23 cellular contexts compared by ENCODE assay signal in genomic region chr3:46997453-46998091, GRCh38. TPM values are rescaled to one million over a fixed set of nuclear protein-coding genes. Genes with fewer than 3 reads are reported as not detected.
DNase-seq lines count a peak whose midpoint lies in the region; ATAC-seq and TF ChIP-seq lines count a peak whose summit lies in the region.
"Had no signal": no experiment of that assay in that cellular context is flagged by ENCODE, and none has a peak within 500 bp of the region (broad histone marks: within the 10 kb centered on the region; RNA-seq: fewer than 3 reads in every experiment).

No MANE protein-coding gene starts in this region.

- WGBS in testis, 2 donors, result 84 to 87% methylated on average over 3 to 13 of the region's 13 CpGs

- no peak for DNase-seq in CD4-positive, alpha-beta memory T cell
- no peak for DNase-seq in natural killer cell
- DNase-seq in DMS 273 treated with DMSO at 0.1 percent for 48 hours (lab: John Stamatoyannopoulos, UW), result no peak
- no peak for DNase-seq in COLO829 (ENCODE audit: low spot score)
- no peak for DNase-seq in testis
- DNase-seq: activated T-cell treated with anti-CD3 and anti-CD28 coated beads, Interleukin-2, amount 50 U/mL, for 72 hours; DMS153; erythroblast; GF-D8; left colon; NCI-H1436 treated with DMSO at 0.1 percent for 48 hours; NCI-H526; retina; stimulated activated CD4-positive, alpha-beta T cell treated with anti-CD3 and anti-CD28 coated beads, Interleukin-15, amount 100 ng/mL, for 24 hours; stimulated activated naive CD4-positive, alpha-beta T cell had no signal

- H3K36me3 Mint-ChIP-seq in CD4-positive, alpha-beta memory T cell, result peaks cover 21 to 51% of the 10 kb centered on the region in 2 donors
- H3K36me3 Mint-ChIP-seq in activated T-helper 17 cell treated with anti-CD3 and anti-CD28 coated beads, Interleukin-2, amount 50 U/mL, for 72 hours (ENCODE audit: low read depth), result peaks cover 71% of the 10 kb centered on the region
- no peaks in the 10 kb centered on the region for H3K36me3 Mint-ChIP-seq in natural killer cell

- H3K4me1 ChIP-seq in BLaER1 (peaks cover 49% of the 10 kb centered on the region), testis (no peaks in the 10 kb centered on the region)
- peaks cover 23% of the 10 kb centered on the region for H3K4me1 ChIP-seq in CD4-positive, alpha-beta memory T cell (ENCODE audit: insufficient read depth, low read length)
- H3K4me1 ChIP-seq: breast epithelium had no signal

- no peak for TF ChIP-seq CTCF in natural killer cell (IDR thresholded peaks at IDR 0.05)
- no peak for TF ChIP-seq CTCF in testis (IDR thresholded peaks at IDR 0.05)

- H3K27me3 ChIP-seq in BLaER1 (no peaks in the 10 kb centered on the region), testis (no peaks in the 10 kb centered on the region)
- H3K27me3 ChIP-seq in CD4-positive, alpha-beta memory T cell (ENCODE audit: insufficient read depth, low read length), result no peaks in the 10 kb centered on the region
- H3K27me3 ChIP-seq: breast epithelium, dorsolateral prefrontal cortex, gastroesophageal sphincter had no signal

- H4K20me1 ChIP-seq in BLaER1, result no peaks in the 10 kb centered on the region

- intact Hi-C loops in CD4-positive, alpha-beta memory T cell (cut with micrococcal nuclease), result loop anchor here (1.0 kb wide), 3 partner anchors 18 to 131 kb away; partner anchors contain the start of gene NBEAL2
- intact Hi-C loops in natural killer cell (cut with micrococcal nuclease) (no loop called here), testis (cut with DNase I; ENCODE audit: low total_unique reads) (loop anchor here (5.0 kb wide), 1 partner anchor 75 kb away; no protein-coding TSS in a partner anchor)

- H3K4me3 ChIP-seq in BLaER1, result no peak overlapping the region
- no peak overlapping the region for H3K4me3 ChIP-seq in CD4-positive, alpha-beta memory T cell (ENCODE audit: low read length in 2 of 2)
- H3K4me3 ChIP-seq in testis, result no peak overlapping the region
- H3K4me3 ChIP-seq: breast epithelium, dorsolateral prefrontal cortex, gastroesophageal sphincter, GM12878 had no signal

- H3K27me3 Mint-ChIP-seq in CD4-positive, alpha-beta memory T cell, result no peaks in the 10 kb centered on the region
- H3K27me3 Mint-ChIP-seq in activated T-helper 17 cell treated with anti-CD3 and anti-CD28 coated beads, Interleukin-2, amount 50 U/mL, for 72 hours, result no peaks in the 10 kb centered on the region
- no peaks in the 10 kb centered on the region for H3K27me3 Mint-ChIP-seq in natural killer cell (ENCODE audit: low read depth in 2 of 2)
- H3K27me3 Mint-ChIP-seq: type B pancreatic cell had no signal

- H3K9me3 ChIP-seq in BLaER1 (no peaks in the 10 kb centered on the region), testis (no peaks in the 10 kb centered on the region)
- H3K9me3 ChIP-seq in CD4-positive, alpha-beta memory T cell (ENCODE audit: control insufficient read depth in 1 of 2, low read length in 2 of 2), result no peaks in the 10 kb centered on the region
- H3K9me3 ChIP-seq: breast epithelium, gastroesophageal sphincter had no signal

- TF ChIP-seq POLR2A in testis (IDR thresholded peaks at IDR 0.05), result no peak

- H3K9ac ChIP-seq in BLaER1, result 0 out of 2 replicates have a peak overlapping the region, but pooled peaks have one; percentile 28

- peaks cover 11 to 29% (median 19%) of the 10 kb centered on the region in 4 donors for H3K4me1 Mint-ChIP-seq in CD4-positive, alpha-beta memory T cell
- peaks cover 5% of the 10 kb centered on the region for H3K4me1 Mint-ChIP-seq in activated T-helper 17 cell treated with anti-CD3 and anti-CD28 coated beads, Interleukin-2, amount 50 U/mL, for 72 hours
- H3K4me1 Mint-ChIP-seq in natural killer cell, result peaks cover 30 to 36% of the 10 kb centered on the region in 2 donors

- H3K27ac Mint-ChIP-seq in CD4-positive, alpha-beta memory T cell, result peak overlapping the region in 5 of 7 donors; percentile 65 to 88 (median 78)
- peak overlapping the region; percentile 78 for H3K27ac Mint-ChIP-seq in activated T-helper 17 cell treated with anti-CD3 and anti-CD28 coated beads, Interleukin-2, amount 50 U/mL, for 72 hours
- peak overlapping the region; percentile 64 to 72 for H3K27ac Mint-ChIP-seq in natural killer cell

- H3K36me3 ChIP-seq in BLaER1 (peaks cover 82% of the 10 kb centered on the region), testis (ENCODE audit: low read depth, missing control alignments) (no peaks in the 10 kb centered on the region)
- H3K36me3 ChIP-seq in CD4-positive, alpha-beta memory T cell (ENCODE audit: insufficient read depth, low read length), result peaks cover 86% of the 10 kb centered on the region

- H3K9me3 Mint-ChIP-seq in CD4-positive, alpha-beta memory T cell, result no peaks in the 10 kb centered on the region
- H3K9me3 Mint-ChIP-seq in activated T-helper 17 cell treated with anti-CD3 and anti-CD28 coated beads, Interleukin-2, amount 50 U/mL, for 72 hours, result no peaks in the 10 kb centered on the region
- H3K9me3 Mint-ChIP-seq in natural killer cell, result no peaks in the 10 kb centered on the region
- H3K9me3 Mint-ChIP-seq: activated T-cell treated with anti-CD3 and anti-CD28 coated beads, Interleukin-2, amount 50 U/mL, for 72 hours; T-helper 2 cell treated with Interferon-gamma antibody and Interleukin-4, amounts not matched to agents 5 μg/mL and 100 μg/mL, for 36 hours; type B pancreatic cell had no signal

- ATAC-seq in activated T-helper 17 cell treated with anti-CD3 and anti-CD28 coated beads, Interleukin-2, amount 50 U/mL, for 72 hours (replicated peaks), result no peak
- ATAC-seq in natural killer cell, result no peak

- H3K4me2 ChIP-seq in BLaER1, result peak overlapping the region; percentile 75

- no peak overlapping the region for H3K4me3 Mint-ChIP-seq in CD4-positive, alpha-beta memory T cell
- no peak overlapping the region for H3K4me3 Mint-ChIP-seq in activated T-helper 17 cell treated with anti-CD3 and anti-CD28 coated beads, Interleukin-2, amount 50 U/mL, for 72 hours
- no peak overlapping the region for H3K4me3 Mint-ChIP-seq in natural killer cell
- H3K4me3 Mint-ChIP-seq: activated T-cell treated with anti-CD3 and anti-CD28 coated beads, Interleukin-2, amount 50 U/mL, for 72 hours; T-helper 2 cell treated with Interferon-gamma antibody and Interleukin-4, amounts not matched to agents 5 μg/mL and 100 μg/mL, for 36 hours; type B pancreatic cell had no signal

- peak overlapping the region; percentile 72 for H3K27ac ChIP-seq in BLaER1
- no peak overlapping the region for H3K27ac ChIP-seq in CD4-positive, alpha-beta memory T cell (ENCODE audit: low read depth, low read length)
- no peak overlapping the region for H3K27ac ChIP-seq in testis
- H3K27ac ChIP-seq: dorsolateral prefrontal cortex, gastroesophageal sphincter had no signal

- CTCF ChIA-PET in CD4-positive, alpha-beta memory T cell (lab: Charles Lee; ENCODE audit: partially characterized antibody), result interaction anchor here (0.9 to 3.9 kb wide), 24 partner anchors 10 to 138 kb away, joined by 3 to 33 read pairs (median 8); partner anchors contain the start of genes CCDC12 and NBEAL2

- POLR2A ChIA-PET in CD4-positive, alpha-beta memory T cell (lab: Charles Lee; ENCODE audit: partially characterized antibody), result interaction anchor here (0.8 to 4.5 kb wide), 11 partner anchors 9 to 88 kb away, joined by 3 to 34 read pairs (median 5); partner anchors contain the start of genes CCDC12 and NBEAL2

RNA-seq across cellular contexts. Expression of gene NBEAL2, which starts 18.1 kb away (rescaled TPM):
- total RNA-seq in CD4-positive, alpha-beta memory T cell, result 100 to 1,000 TPM; 144 to 147 TPM
- 10 to 100 TPM in 1 of 2 donors, 1 to 10 TPM in 1; 4.5 to 16.0 TPM for polyA plus RNA-seq in CD4-positive, alpha-beta memory T cell
- total RNA-seq in activated T-helper 17 cell treated with anti-CD3 and anti-CD28 coated beads, Interleukin-2, amount 50 U/mL, for 72 hours, result 100 to 1,000 TPM; 140 to 169 TPM
- 100 to 1,000 TPM; 453 to 536 (median 532) TPM for total RNA-seq in natural killer cell
- total RNA-seq in testis, result 10 to 100 TPM; 40.2 to 44.8 TPM
- 16.2 TPM for polyA plus RNA-seq in testis (ENCODE audit: insufficient read depth, low read depth, low replicate concordance)

RNA-seq across cellular contexts. Expression of gene CCDC12, which starts 21.0 kb away (rescaled TPM):
- total RNA-seq in CD4-positive, alpha-beta memory T cell, result 10 to 100 TPM; 59.3 to 59.4 TPM
- 100 to 1,000 TPM in 1 of 2 donors, 10 to 100 TPM in 1; 86.5 to 102 TPM for polyA plus RNA-seq in CD4-positive, alpha-beta memory T cell
- total RNA-seq in activated T-helper 17 cell treated with anti-CD3 and anti-CD28 coated beads, Interleukin-2, amount 50 U/mL, for 72 hours, result 10 to 100 TPM; 46.9 to 59.8 TPM
- total RNA-seq in natural killer cell, result 100 to 1,000 TPM; 104 to 114 (median 111) TPM
- total RNA-seq in testis, result 10 to 100 TPM; 59.6 to 66.6 TPM
- 43.3 TPM for polyA plus RNA-seq in testis (ENCODE audit: insufficient read depth, low read depth, low replicate concordance)
